In the genomic region with DNA sequence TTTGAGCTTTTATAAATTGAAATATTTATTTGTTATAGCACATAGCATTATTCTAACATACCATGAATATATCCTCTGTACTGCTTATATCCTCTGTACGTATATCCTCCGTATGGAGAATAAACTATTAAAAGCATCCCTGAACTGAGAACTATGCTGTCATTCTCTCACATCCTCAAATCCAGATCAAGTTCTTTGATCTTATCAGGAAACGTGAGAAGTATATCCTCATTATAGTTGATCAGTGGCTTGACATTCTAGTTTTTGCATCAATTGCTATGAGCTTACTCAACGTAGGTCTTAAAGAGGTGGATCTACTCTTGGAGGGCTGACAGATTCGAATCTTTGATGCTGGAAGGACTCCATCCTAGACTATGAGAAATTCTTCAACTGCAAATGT, we compare ENCODE assay signal across 6 cellular contexts.
"Had no signal": no experiment of that assay in that cellular context is flagged by ENCODE, and none has a peak within 500 bp of the region (broad histone marks: within the 10 kb centered on the region; RNA-seq: fewer than 3 reads in every experiment).

No MANE protein-coding gene starts in this region.

- FAIRE-seq: G401.6, GM12892, GM18507, GM19239 had no signal

- DNase-seq: GDM1, GF-D8 had no signal
